Comparison of ENCODE assay signal across 8 cellular contexts in genomic region chr10:132331259-132331955, GRCh38. TPM values are rescaled to one million over a fixed set of nuclear protein-coding genes. Genes with fewer than 3 reads are reported as not detected.
DNase-seq lines count a peak whose midpoint lies in the region; ATAC-seq and TF ChIP-seq lines count a peak whose summit lies in the region.

No MANE protein-coding gene starts in this region.

- TF ChIP-seq CTCF in Caco-2 (IDR thresholded peaks at IDR 0.05; ENCODE audit: insufficient read depth in 1 of 2, low read depth in 1 of 2, low read length in 1 of 2, severe bottlenecking in 1 of 2, unreplicated experiment in 1 of 2) (no peak), GM10266 (IDR thresholded peaks at IDR 0.05; ENCODE audit: control insufficient read depth, insufficient read depth, low read depth, missing control alignments) (no peak)

- CTCF ChIA-PET in Caco-2 (lab: Charles Lee), result no interaction called here

- TSS peak; percentile 42 for BruUV-seq in Caco-2 (replicated peaks; lab: Mats Ljungman, UMichigan)

- H3K4me3 ChIP-seq in Caco-2 (ENCODE audit: low read depth, low read length), result peak overlapping the region; percentile 95
- peak overlapping the region; percentile 73 for H3K4me3 ChIP-seq in iPS-18c (ENCODE audit: insufficient read depth, low read depth, low read length)

- POLR2A ChIA-PET in Caco-2 (lab: Charles Lee), result interaction anchor here (0.6 kb wide), 1 partner anchor 67 kb away, joined by 3 read pairs; no protein-coding TSS in a partner anchor

- no peaks in the 10 kb centered on the region for H3K36me3 ChIP-seq in Caco-2 (ENCODE audit: control insufficient read depth, insufficient read depth, low read length)

- no peaks in the 10 kb centered on the region for H3K27me3 ChIP-seq in Caco-2 (replicated peaks; ENCODE audit: control insufficient read depth, insufficient read depth, low read length)

- no peaks in the 10 kb centered on the region for H3K9me3 Mint-ChIP-seq in Caco-2 (ENCODE audit: unreplicated experiment)
- H3K9me3 Mint-ChIP-seq in activated naive CD4-positive, alpha-beta T cell treated with anti-CD3 and anti-CD28 coated beads, Interleukin-2, amount 50 U/mL, for 72 hours, result no peaks in the 10 kb centered on the region
- no peaks in the 10 kb centered on the region for H3K9me3 Mint-ChIP-seq in stimulated activated naive CD8-positive, alpha-beta T cell treated with anti-CD3 and anti-CD28 coated beads, Interleukin-15, amount 100 ng/mL, for 72 hours

- peak overlapping the region; percentile 83 for H3K27ac Mint-ChIP-seq in Caco-2 (ENCODE audit: unreplicated experiment)
- peak overlapping the region; percentile 95 to 96 for H3K27ac Mint-ChIP-seq in activated naive CD4-positive, alpha-beta T cell treated with anti-CD3 and anti-CD28 coated beads, Interleukin-2, amount 50 U/mL, for 72 hours
- H3K27ac Mint-ChIP-seq in stimulated activated naive CD8-positive, alpha-beta T cell treated with anti-CD3 and anti-CD28 coated beads, Interleukin-15, amount 100 ng/mL, for 72 hours, result peak overlapping the region; percentile 94 to 99

- peaks cover 50% of the 10 kb centered on the region for H3K36me3 Mint-ChIP-seq in Caco-2 (ENCODE audit: insufficient read depth, unreplicated experiment)
- peaks cover 26 to 50% of the 10 kb centered on the region in 2 donors for H3K36me3 Mint-ChIP-seq in activated naive CD4-positive, alpha-beta T cell treated with anti-CD3 and anti-CD28 coated beads, Interleukin-2, amount 50 U/mL, for 72 hours

- DNase-seq in Caco-2 (peak in 1 of 2 experiments; percentile 60), NCI-H2196 treated with DMSO at 0.1 percent for 48 hours (lab: John Stamatoyannopoulos, UW; ENCODE audit: unreplicated experiment) (no peak), GM10266 (ENCODE audit: extremely low spot score) (no peak)
- DNase-seq in activated naive CD4-positive, alpha-beta T cell treated with anti-CD3 and anti-CD28 coated beads, Interleukin-2, amount 50 U/mL, for 72 hours (ENCODE audit: low spot score in 2 of 2), result no peak
- no peak for DNase-seq in stimulated activated naive CD8-positive, alpha-beta T cell treated with anti-CD3 and anti-CD28 coated beads, Interleukin-15, amount 100 ng/mL, for 72 hours

- intact Hi-C loops in Caco-2 (cut with micrococcal nuclease; ENCODE audit: unreplicated experiment), result no loop called here

- H3K4me1 ChIP-seq in Caco-2, result peaks cover 15% of the 10 kb centered on the region; the same call in 1 of the 2 replicates

- H3K27me3 Mint-ChIP-seq in Caco-2 (ENCODE audit: insufficient read depth, unreplicated experiment), result no peaks in the 10 kb centered on the region
- H3K27me3 Mint-ChIP-seq in stimulated activated naive CD8-positive, alpha-beta T cell treated with anti-CD3 and anti-CD28 coated beads, Interleukin-15, amount 100 ng/mL, for 72 hours, result no peaks in the 10 kb centered on the region

- H3K9me3 ChIP-seq in Caco-2, result no peaks in the 10 kb centered on the region
- no peaks in the 10 kb centered on the region for H3K9me3 ChIP-seq in iPS-18c (ENCODE audit: control insufficient read depth, insufficient read depth, low read length)

- H3K4me1 Mint-ChIP-seq in Caco-2 (ENCODE audit: low read depth, unreplicated experiment), result peaks cover 22% of the 10 kb centered on the region
- peaks cover 85% of the 10 kb centered on the region for H3K4me1 Mint-ChIP-seq in stimulated activated naive CD8-positive, alpha-beta T cell treated with anti-CD3 and anti-CD28 coated beads, Interleukin-15, amount 100 ng/mL, for 72 hours

- H3K4me3 Mint-ChIP-seq in Caco-2 (ENCODE audit: unreplicated experiment), result peak overlapping the region; percentile 91
- peak overlapping the region; percentile 93 to 96 for H3K4me3 Mint-ChIP-seq in stimulated activated naive CD8-positive, alpha-beta T cell treated with anti-CD3 and anti-CD28 coated beads, Interleukin-15, amount 100 ng/mL, for 72 hours

- ATAC-seq in GM19455 (IDR thresholded peaks at IDR 0.05; ENCODE audit: unreplicated experiment), result peak; percentile 57
- peak; percentile 23 for ATAC-seq in HG03460 (IDR thresholded peaks at IDR 0.05; ENCODE audit: unreplicated experiment)
- ATAC-seq in activated naive CD4-positive, alpha-beta T cell treated with anti-CD3 and anti-CD28 coated beads, Interleukin-2, amount 50 U/mL, for 72 hours, result peak; percentile 55 to 64
- ATAC-seq in stimulated activated naive CD8-positive, alpha-beta T cell treated with anti-CD3 and anti-CD28 coated beads, Interleukin-15, amount 100 ng/mL, for 72 hours, result peak; percentile 54

RNA-seq across cellular contexts. Expression of gene LRRC27, which starts 0.6 kb away (rescaled TPM):
- 11.7 and 12.5 TPM in 2 replicates for total RNA-seq in Caco-2 (2022)
- total RNA-seq in activated naive CD4-positive, alpha-beta T cell treated with anti-CD3 and anti-CD28 coated beads, Interleukin-2, amount 50 U/mL, for 72 hours, result 1 to 10 TPM; 4.1 to 7.2 TPM

RNA-seq across cellular contexts. Expression of gene STK32C, which starts 23.7 kb away (rescaled TPM):
- 11.9 and 13.3 TPM in 2 replicates for total RNA-seq in Caco-2 (2022)
- total RNA-seq in activated naive CD4-positive, alpha-beta T cell treated with anti-CD3 and anti-CD28 coated beads, Interleukin-2, amount 50 U/mL, for 72 hours, result 10 to 100 TPM; 14.5 to 25.5 TPM
